1 cellular context compared by ENCODE assay signal in the genomic region with DNA sequence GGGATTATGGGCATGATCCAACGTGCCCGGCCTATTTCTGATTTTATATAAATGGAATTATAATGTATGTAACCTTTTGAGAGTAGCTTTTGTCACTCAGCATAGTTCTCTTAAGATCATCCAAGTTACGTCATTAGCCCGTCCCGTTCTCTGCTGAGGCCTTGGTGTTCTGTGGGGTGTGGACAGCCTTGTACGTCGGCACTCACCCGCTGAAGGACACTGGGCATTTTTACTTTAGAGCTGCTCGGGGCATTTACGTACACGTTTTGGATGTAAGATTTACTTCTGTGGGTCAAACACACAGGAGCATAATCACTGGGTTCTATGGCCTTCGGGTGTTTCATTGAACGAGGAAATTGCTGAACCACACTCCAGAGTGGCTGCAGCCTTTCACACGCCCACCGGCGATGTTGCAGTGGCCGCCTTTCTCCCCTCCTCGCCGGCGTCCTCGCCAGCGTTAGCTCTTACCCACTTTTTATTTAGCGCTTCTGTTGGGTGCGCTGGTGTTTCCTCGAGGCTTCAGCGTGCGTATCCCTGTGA.
TF ChIP-seq lines count a peak whose summit lies in the region.

No MANE protein-coding gene starts in this region.

TF ChIP-seq in IMR-90, 13 proteins besides CTCF, POLR2A, EP300 and RAD21 (continued from another document):
- TF ChIP-seq, protein P1, sequence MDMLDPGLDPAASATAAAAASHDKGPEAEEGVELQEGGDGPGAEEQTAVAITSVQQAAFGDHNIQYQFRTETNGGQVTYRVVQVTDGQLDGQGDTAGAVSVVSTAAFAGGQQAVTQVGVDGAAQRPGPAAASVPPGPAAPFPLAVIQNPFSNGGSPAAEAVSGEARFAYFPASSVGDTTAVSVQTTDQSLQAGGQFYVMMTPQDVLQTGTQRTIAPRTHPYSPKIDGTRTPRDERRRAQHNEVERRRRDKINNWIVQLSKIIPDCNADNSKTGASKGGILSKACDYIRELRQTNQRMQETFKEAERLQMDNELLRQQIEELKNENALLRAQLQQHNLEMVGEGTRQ (IDR thresholded peaks at IDR 0.05; ENCODE audit: low read depth, low read length), result no peak
- TF ChIP-seq RCOR1 (IDR thresholded peaks at IDR 0.05; ENCODE audit: insufficient replicate concordance, low read length) (no peak), MXI1 (IDR thresholded peaks at IDR 0.05; ENCODE audit: borderline replicate concordance, low read depth, low read length) (no peak), MAZ (IDR thresholded peaks at IDR 0.05; ENCODE audit: borderline replicate concordance, low read depth, low read length) (no peak), FOS (IDR thresholded peaks at IDR 0.05; ENCODE audit: low read depth, low read length) (no peak), RFX5 (IDR thresholded peaks at IDR 0.05; ENCODE audit: low read depth, low read length) (no peak), MAFK (IDR thresholded peaks at IDR 0.05; ENCODE audit: low read depth, low read length) (no peak)
- TF ChIP-seq, protein P2, sequence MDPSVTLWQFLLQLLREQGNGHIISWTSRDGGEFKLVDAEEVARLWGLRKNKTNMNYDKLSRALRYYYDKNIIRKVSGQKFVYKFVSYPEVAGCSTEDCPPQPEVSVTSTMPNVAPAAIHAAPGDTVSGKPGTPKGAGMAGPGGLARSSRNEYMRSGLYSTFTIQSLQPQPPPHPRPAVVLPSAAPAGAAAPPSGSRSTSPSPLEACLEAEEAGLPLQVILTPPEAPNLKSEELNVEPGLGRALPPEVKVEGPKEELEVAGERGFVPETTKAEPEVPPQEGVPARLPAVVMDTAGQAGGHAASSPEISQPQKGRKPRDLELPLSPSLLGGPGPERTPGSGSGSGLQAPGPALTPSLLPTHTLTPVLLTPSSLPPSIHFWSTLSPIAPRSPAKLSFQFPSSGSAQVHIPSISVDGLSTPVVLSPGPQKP (IDR thresholded peaks at IDR 0.05; ENCODE audit: borderline replicate concordance, low read depth, low read length), result no peak
